In the genomic region with DNA sequence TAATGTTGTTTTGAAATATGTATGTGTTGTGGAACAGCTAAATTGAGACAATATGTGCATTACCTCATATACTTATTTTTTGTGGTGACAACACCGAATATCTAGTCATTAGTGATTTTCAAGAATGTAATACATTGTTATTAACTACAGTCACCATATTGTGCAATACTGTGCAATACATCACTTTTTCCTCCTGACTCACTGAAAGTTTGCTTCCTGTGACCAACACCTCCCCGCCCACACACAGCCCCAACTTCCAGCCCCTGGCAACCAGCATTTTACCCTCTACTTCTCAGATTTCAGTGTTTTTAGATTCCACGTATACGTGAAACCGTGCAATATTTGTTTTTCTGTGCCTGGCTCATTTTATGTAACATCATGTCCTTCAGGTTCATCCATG, we compare ENCODE assay signal across 11 cellular contexts.
A peak's percentile ranks its signal among the peaks of the same experiment; 100 is the strongest.
DNase-seq lines count a peak whose midpoint lies in the region; ATAC-seq and TF ChIP-seq lines count a peak whose summit lies in the region.
"Had no signal": no experiment of that assay in that cellular context is flagged by ENCODE, and none has a peak within 500 bp of the region (broad histone marks: within the 10 kb centered on the region; RNA-seq: fewer than 3 reads in every experiment).

No MANE protein-coding gene starts in this region.

- H3K9ac ChIP-seq in SK-N-SH (no peak overlapping the region), PC-3 (ENCODE audit: low read length) (no peak overlapping the region)

- H3K27ac ChIP-seq in SK-N-SH (ENCODE audit: low read depth in 2 of 2, low read length in 1 of 2) (no peak overlapping the region), PC-3 (ENCODE audit: low read length) (no peak overlapping the region)
- H3K27ac ChIP-seq: C4-2B had no signal

- no peaks in the 10 kb centered on the region for H3K79me2 ChIP-seq in SK-N-SH (ENCODE audit: insufficient read depth)
- H3K79me2 ChIP-seq in PC-3 (ENCODE audit: low read length) = no peaks in the 10 kb centered on the region

- POLR2A ChIA-PET in SK-N-SH (lab: Yijun Ruan, JAX) (no interaction called here), PC-3 (lab: Charles Lee; ENCODE audit: unreplicated experiment) (no interaction called here)

- H3K4me1 ChIP-seq in SK-N-SH (ENCODE audit: control insufficient read depth in 1 of 2, insufficient read depth in 2 of 2, low read depth in 1 of 2, low read length in 1 of 2) (no peaks in the 10 kb centered on the region), PC-3 (ENCODE audit: insufficient read depth, low read length) (no peaks in the 10 kb centered on the region)

- H3K36me3 ChIP-seq in SK-N-SH (replicated peaks in 1 of 2; ENCODE audit: control insufficient read depth in 1 of 2, insufficient read depth in 2 of 2, low read length in 1 of 2) = no peaks in the 10 kb centered on the region
- no peaks in the 10 kb centered on the region for H3K36me3 ChIP-seq in PC-3 (ENCODE audit: low read depth, low read length)

- H4K20me1 ChIP-seq in SK-N-SH (ENCODE audit: insufficient read depth) (no peaks in the 10 kb centered on the region), PC-3 (ENCODE audit: low read length) (no peaks in the 10 kb centered on the region)

- BruUV-seq in PC-3 (replicated peaks; lab: Mats Ljungman, UMichigan) = no TSS peak

- no peak for TF ChIP-seq CTCF in SK-N-SH (IDR thresholded peaks at IDR 0.05)
- no peak for TF ChIP-seq CTCF in PC-3 (conservative IDR thresholded peaks at IDR 0.05; ENCODE audit: low read depth, low read length)
- no peak for TF ChIP-seq CTCF in fibroblast of the aortic adventitia (IDR thresholded peaks at IDR 0.05; ENCODE audit: insufficient read depth, low read length)

- H3K9me2 ChIP-seq in SK-N-SH = no peaks in the 10 kb centered on the region
- H3K9me2 ChIP-seq in PC-3 (replicated peaks; ENCODE audit: low read length) = no peaks in the 10 kb centered on the region

- no peak for ATAC-seq in SK-N-SH treated with all-trans-retinoic acid at 6 μM for 48 hours
- no peak for ATAC-seq in PC-3
- no peak for ATAC-seq in HG03520 (IDR thresholded peaks at IDR 0.05; ENCODE audit: unreplicated experiment)

- intact Hi-C loops in PC-3 (cut with micrococcal nuclease) (no loop called here), head of caudate nucleus (cut with DNase I) (no loop called here)

- H3K27me3 ChIP-seq in SK-N-SH (ENCODE audit: insufficient read depth) = no peaks in the 10 kb centered on the region
- no peaks in the 10 kb centered on the region for H3K27me3 ChIP-seq in PC-3 (ENCODE audit: low read length)

- WGBS in SK-N-SH (ENCODE audit: low lambda C conversion rate) = 42% methylated on average over 5 of the region's 5 CpGs

- H3K4me3 ChIP-seq in SK-N-SH (ENCODE audit: low read depth in 2 of 2, low read length in 1 of 2) (no peak overlapping the region), PC-3 (ENCODE audit: low read length) (no peak overlapping the region), fibroblast of the aortic adventitia (ENCODE audit: low read depth, low read length) (no peak overlapping the region)

- H3F3A ChIP-seq in SK-N-SH (replicated peaks; ENCODE audit: insufficient read depth) (no peaks in the 10 kb centered on the region), PC-3 (ENCODE audit: low read length, unreplicated experiment) (no peaks in the 10 kb centered on the region)

- CTCF ChIA-PET in SK-N-SH (lab: Yijun Ruan, JAX) = no interaction called here
- CTCF ChIA-PET in PC-3 (lab: Charles Lee) = no interaction called here

- DNase-seq in SK-N-SH (no peak), PC-3 (peak; percentile 55), fibroblast of the aortic adventitia (ENCODE audit: low read depth) (peak; percentile 90), NCI-H82 (lab: John Stamatoyannopoulos, UW) (no peak), head of caudate nucleus (no peak)
- DNase-seq in stimulated activated CD4-positive, alpha-beta T cell treated with anti-CD3 and anti-CD28 coated beads, Interleukin-4, amount 100 ng/mL, for 4 hours = peak; percentile 9 to 13
- DNase-seq: cerebellar nuclear complex, SW 1271 had no signal

- H2AFZ ChIP-seq in SK-N-SH (ENCODE audit: low read depth) (no peak overlapping the region), PC-3 (ENCODE audit: low read length) (no peak overlapping the region)

- no peak for TF ChIP-seq EP300 in SK-N-SH (IDR thresholded peaks at IDR 0.05; ENCODE audit: borderline replicate concordance in 1 of 2, low read depth in 1 of 2, low read length in 1 of 2)

- H3K9me3 ChIP-seq in SK-N-SH (no peaks in the 10 kb centered on the region), PC-3 (ENCODE audit: low read length) (no peaks in the 10 kb centered on the region)

- TF ChIP-seq RAD21 in SK-N-SH (IDR thresholded peaks at IDR 0.05; ENCODE audit: low read length) = no peak

- H3K4me2 ChIP-seq in SK-N-SH (no peak overlapping the region), PC-3 (ENCODE audit: low read length) (no peak overlapping the region)

TF ChIP-seq in SK-N-SH treated with all-trans-retinoic acid at 6 μM for 48 hours, 23 proteins besides CTCF, POLR2A, EP300 and RAD21:
- TF ChIP-seq, protein P1, sequence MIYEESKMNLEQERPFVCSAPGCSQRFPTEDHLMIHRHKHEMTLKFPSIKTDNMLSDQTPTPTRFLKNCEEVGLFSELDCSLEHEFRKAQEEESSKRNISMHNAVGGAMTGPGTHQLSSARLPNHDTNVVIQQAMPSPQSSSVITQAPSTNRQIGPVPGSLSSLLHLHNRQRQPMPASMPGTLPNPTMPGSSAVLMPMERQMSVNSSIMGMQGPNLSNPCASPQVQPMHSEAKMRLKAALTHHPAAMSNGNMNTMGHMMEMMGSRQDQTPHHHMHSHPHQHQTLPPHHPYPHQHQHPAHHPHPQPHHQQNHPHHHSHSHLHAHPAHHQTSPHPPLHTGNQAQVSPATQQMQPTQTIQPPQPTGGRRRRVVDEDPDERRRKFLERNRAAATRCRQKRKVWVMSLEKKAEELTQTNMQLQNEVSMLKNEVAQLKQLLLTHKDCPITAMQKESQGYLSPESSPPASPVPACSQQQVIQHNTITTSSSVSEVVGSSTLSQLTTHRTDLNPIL (CRISPR knock-in tag; IDR thresholded peaks at IDR 0.05; ENCODE audit: low read depth) = no peak
- TF ChIP-seq ISL1 (CRISPR knock-in tag; IDR thresholded peaks at IDR 0.05) = peak; percentile 57
- no peak for TF ChIP-seq ZNF8 (CRISPR knock-in tag; IDR thresholded peaks at IDR 0.05)

TF ChIP-seq in SK-N-SH, 30 proteins besides CTCF, POLR2A, EP300 and RAD21:
- TF ChIP-seq TEAD4 (IDR thresholded peaks at IDR 0.05; ENCODE audit: borderline replicate concordance, insufficient read depth) (no peak), NFIC (IDR thresholded peaks at IDR 0.05; ENCODE audit: borderline replicate concordance) (no peak), SIN3A (IDR thresholded peaks at IDR 0.05; ENCODE audit: borderline replicate concordance, low read depth, low read length) (no peak), ELF1 (IDR thresholded peaks at IDR 0.05) (no peak), POLR2AphosphoS5 (IDR thresholded peaks at IDR 0.05; ENCODE audit: low read depth, low read length) (no peak), RXRA (IDR thresholded peaks at IDR 0.05; ENCODE audit: borderline replicate concordance, low read depth) (no peak), MXI1 (IDR thresholded peaks at IDR 0.05; ENCODE audit: low read depth, low read length) (no peak), RCOR1 (IDR thresholded peaks at IDR 0.05; ENCODE audit: low read length) (no peak)
- TF ChIP-seq, protein P2, sequence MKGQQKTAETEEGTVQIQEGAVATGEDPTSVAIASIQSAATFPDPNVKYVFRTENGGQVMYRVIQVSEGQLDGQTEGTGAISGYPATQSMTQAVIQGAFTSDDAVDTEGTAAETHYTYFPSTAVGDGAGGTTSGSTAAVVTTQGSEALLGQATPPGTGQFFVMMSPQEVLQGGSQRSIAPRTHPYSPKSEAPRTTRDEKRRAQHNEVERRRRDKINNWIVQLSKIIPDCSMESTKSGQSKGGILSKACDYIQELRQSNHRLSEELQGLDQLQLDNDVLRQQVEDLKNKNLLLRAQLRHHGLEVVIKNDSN (IDR thresholded peaks at IDR 0.05; ENCODE audit: borderline replicate concordance, low read depth) = no peak
- TF ChIP-seq, protein P3, sequence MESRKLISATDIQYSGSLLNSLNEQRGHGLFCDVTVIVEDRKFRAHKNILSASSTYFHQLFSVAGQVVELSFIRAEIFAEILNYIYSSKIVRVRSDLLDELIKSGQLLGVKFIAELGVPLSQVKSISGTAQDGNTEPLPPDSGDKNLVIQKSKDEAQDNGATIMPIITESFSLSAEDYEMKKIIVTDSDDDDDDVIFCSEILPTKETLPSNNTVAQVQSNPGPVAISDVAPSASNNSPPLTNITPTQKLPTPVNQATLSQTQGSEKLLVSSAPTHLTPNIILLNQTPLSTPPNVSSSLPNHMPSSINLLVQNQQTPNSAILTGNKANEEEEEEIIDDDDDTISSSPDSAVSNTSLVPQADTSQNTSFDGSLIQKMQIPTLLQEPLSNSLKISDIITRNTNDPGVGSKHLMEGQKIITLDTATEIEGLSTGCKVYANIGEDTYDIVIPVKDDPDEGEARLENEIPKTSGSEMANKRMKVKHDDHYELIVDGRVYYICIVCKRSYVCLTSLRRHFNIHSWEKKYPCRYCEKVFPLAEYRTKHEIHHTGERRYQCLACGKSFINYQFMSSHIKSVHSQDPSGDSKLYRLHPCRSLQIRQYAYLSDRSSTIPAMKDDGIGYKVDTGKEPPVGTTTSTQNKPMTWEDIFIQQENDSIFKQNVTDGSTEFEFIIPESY (IDR thresholded peaks at IDR 0.05; ENCODE audit: borderline replicate concordance, low read depth) = no peak
- TF ChIP-seq, protein P4, sequence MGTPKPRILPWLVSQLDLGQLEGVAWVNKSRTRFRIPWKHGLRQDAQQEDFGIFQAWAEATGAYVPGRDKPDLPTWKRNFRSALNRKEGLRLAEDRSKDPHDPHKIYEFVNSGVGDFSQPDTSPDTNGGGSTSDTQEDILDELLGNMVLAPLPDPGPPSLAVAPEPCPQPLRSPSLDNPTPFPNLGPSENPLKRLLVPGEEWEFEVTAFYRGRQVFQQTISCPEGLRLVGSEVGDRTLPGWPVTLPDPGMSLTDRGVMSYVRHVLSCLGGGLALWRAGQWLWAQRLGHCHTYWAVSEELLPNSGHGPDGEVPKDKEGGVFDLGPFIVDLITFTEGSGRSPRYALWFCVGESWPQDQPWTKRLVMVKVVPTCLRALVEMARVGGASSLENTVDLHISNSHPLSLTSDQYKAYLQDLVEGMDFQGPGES (IDR thresholded peaks at IDR 0.05; ENCODE audit: low read depth, low read length) = no peak
- TF ChIP-seq, protein P5, sequence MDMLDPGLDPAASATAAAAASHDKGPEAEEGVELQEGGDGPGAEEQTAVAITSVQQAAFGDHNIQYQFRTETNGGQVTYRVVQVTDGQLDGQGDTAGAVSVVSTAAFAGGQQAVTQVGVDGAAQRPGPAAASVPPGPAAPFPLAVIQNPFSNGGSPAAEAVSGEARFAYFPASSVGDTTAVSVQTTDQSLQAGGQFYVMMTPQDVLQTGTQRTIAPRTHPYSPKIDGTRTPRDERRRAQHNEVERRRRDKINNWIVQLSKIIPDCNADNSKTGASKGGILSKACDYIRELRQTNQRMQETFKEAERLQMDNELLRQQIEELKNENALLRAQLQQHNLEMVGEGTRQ (IDR thresholded peaks at IDR 0.05; ENCODE audit: borderline replicate concordance, low read depth, low read length) = no peak

Comparison
In these comparisons a context has a peak if more than half of its experiments do, and no peak if none do; other contexts are left out.
1. DNase-seq: peak in PC-3 (single experiment), fibroblast of the aortic adventitia (single experiment) and stimulated activated CD4-positive, alpha-beta T cell treated with anti-CD3 and anti-CD28 coated beads, Interleukin-4, amount 100 ng/mL, for 4 hours (2 of 2); none in SK-N-SH (single experiment), NCI-H82 (single experiment) and head of caudate nucleus (0 of 42).